In genomic region chr2:110770696-110771425, GRCh38 we compare ENCODE assay signal across 10 cellular contexts. TPM values are rescaled to one million over a fixed set of nuclear protein-coding genes. Genes with fewer than 3 reads are reported as not detected.
A peak's percentile ranks its signal among the peaks of the same experiment; 100 is the strongest.
DNase-seq lines count a peak whose midpoint lies in the region; ATAC-seq and TF ChIP-seq lines count a peak whose summit lies in the region.
"Had no signal": no experiment of that assay in that cellular context is flagged by ENCODE, and none has a peak within 500 bp of the region (broad histone marks: within the 10 kb centered on the region; RNA-seq: fewer than 3 reads in every experiment).

No MANE protein-coding gene starts in this region.

- no peaks in the 10 kb centered on the region for H3K4me1 Mint-ChIP-seq in stimulated activated effector memory CD8-positive, alpha-beta T cell treated with anti-CD3 and anti-CD28 coated beads, Interleukin-12 subunit alpha, Interleukin-12 subunit beta, amount 100 ng/mL, for 72 hours

- intact Hi-C loops in Right ventricle myocardium inferior (cut with DNase I): no loop called here
- intact Hi-C loops in cardiac septum (cut with DNase I): no loop called here
- intact Hi-C loops in left ventricle myocardium inferior (cut with micrococcal nuclease): no loop called here

- no peaks in the 10 kb centered on the region for H3K36me3 Mint-ChIP-seq in stimulated activated effector memory CD8-positive, alpha-beta T cell treated with anti-CD3 and anti-CD28 coated beads, Interleukin-12 subunit alpha, Interleukin-12 subunit beta, amount 100 ng/mL, for 72 hours

- no peaks in the 10 kb centered on the region for H3K9me3 Mint-ChIP-seq in stimulated activated effector memory CD8-positive, alpha-beta T cell treated with anti-CD3 and anti-CD28 coated beads, Interleukin-12 subunit alpha, Interleukin-12 subunit beta, amount 100 ng/mL, for 72 hours

- H3K4me3 ChIP-seq in RWPE2 (ENCODE audit: severe bottlenecking) (no peak overlapping the region), left ventricle myocardium inferior (peak overlapping the region; percentile 48)
- H3K4me3 ChIP-seq: BLaER1 treated with 17β-estradiol and CSF1 and Interleukin-3, amounts not matched to agents 10 nM and 100 nM had no signal

- peaks cover 31% of the 10 kb centered on the region for H3K27me3 ChIP-seq in RWPE2 (ENCODE audit: insufficient read depth, poor library complexity, severe bottlenecking)
- H3K27me3 ChIP-seq in left ventricle myocardium inferior (ENCODE audit: low read depth): no peaks in the 10 kb centered on the region
- H3K27me3 ChIP-seq: BLaER1 treated with 17β-estradiol and CSF1 and Interleukin-3, amounts not matched to agents 10 nM and 100 nM had no signal

- H3K4me3 Mint-ChIP-seq in stimulated activated effector memory CD8-positive, alpha-beta T cell treated with anti-CD3 and anti-CD28 coated beads, Interleukin-12 subunit alpha, Interleukin-12 subunit beta, amount 100 ng/mL, for 72 hours: no peak overlapping the region

- TF ChIP-seq CTCF in RWPE2 (IDR thresholded peaks at IDR 0.05; ENCODE audit: poor library complexity, severe bottlenecking) (no peak), left ventricle myocardium inferior (IDR thresholded peaks at IDR 0.05; ENCODE audit: borderline replicate concordance) (no peak)

- ATAC-seq in Right ventricle myocardium inferior: peak; percentile 38
- peak; percentile 90 for ATAC-seq in RWPE2 (ENCODE audit: low read depth)
- no peak for ATAC-seq in stimulated activated effector memory CD8-positive, alpha-beta T cell treated with anti-CD3 and anti-CD28 coated beads, Interleukin-12 subunit alpha, Interleukin-12 subunit beta, amount 100 ng/mL, for 72 hours
- ATAC-seq in GM21528 (IDR thresholded peaks at IDR 0.05; ENCODE audit: low FRiP score, unreplicated experiment): no peak

- H3K27ac ChIP-seq in RWPE2 (ENCODE audit: poor library complexity, severe bottlenecking) (no peak overlapping the region), left ventricle myocardium inferior (replicated peaks) (peak overlapping the region; percentile 66)
- H3K27ac ChIP-seq: BLaER1 treated with 17β-estradiol and CSF1 and Interleukin-3, amounts not matched to agents 10 nM and 100 nM; neutrophil had no signal

- H3K27ac Mint-ChIP-seq in stimulated activated effector memory CD8-positive, alpha-beta T cell treated with anti-CD3 and anti-CD28 coated beads, Interleukin-12 subunit alpha, Interleukin-12 subunit beta, amount 100 ng/mL, for 72 hours: no peak overlapping the region

- H3K36me3 ChIP-seq in RWPE2 (ENCODE audit: low read depth) (no peaks in the 10 kb centered on the region), left ventricle myocardium inferior (no peaks in the 10 kb centered on the region)
- H3K36me3 ChIP-seq: BLaER1 treated with 17β-estradiol and CSF1 and Interleukin-3, amounts not matched to agents 10 nM and 100 nM; neutrophil had no signal

- H3K4me1 ChIP-seq in RWPE2 (ENCODE audit: insufficient read depth, poor library complexity, severe bottlenecking) (no peaks in the 10 kb centered on the region), left ventricle myocardium inferior (peaks cover 45% of the 10 kb centered on the region)
- H3K4me1 ChIP-seq: BLaER1 treated with 17β-estradiol and CSF1 and Interleukin-3, amounts not matched to agents 10 nM and 100 nM had no signal

- H3K9me3 ChIP-seq in RWPE2 (ENCODE audit: severe bottlenecking) (no peaks in the 10 kb centered on the region), left ventricle myocardium inferior (replicated peaks) (peaks cover 5% of the 10 kb centered on the region)
- H3K9me3 ChIP-seq: neutrophil had no signal

- DNase-seq in Right ventricle myocardium inferior (ENCODE audit: missing footprints): no peak
- DNase-seq in cardiac septum (ENCODE audit: low spot score): no peak
- DNase-seq in RWPE2 (ENCODE audit: low spot score): no peak
- peak; percentile 35 for DNase-seq in left ventricle myocardium inferior
- no peak for DNase-seq in stimulated activated effector memory CD8-positive, alpha-beta T cell treated with anti-CD3 and anti-CD28 coated beads, Interleukin-12 subunit alpha, Interleukin-12 subunit beta, amount 100 ng/mL, for 72 hours (ENCODE audit: low spot score in 2 of 2)
- DNase-seq in stimulated activated CD4-positive, alpha-beta T cell treated with anti-CD3 and anti-CD28 coated beads, Interleukin-4, amount 100 ng/mL, for 24 hours: no peak
- DNase-seq in germinal center (ENCODE audit: low spot score): no peak

RNA-seq across cellular contexts. Expression of gene ACOXL, which starts 38.5 kb away (rescaled TPM):
- total RNA-seq in Right ventricle myocardium inferior (not detected), cardiac septum (not detected), left ventricle myocardium inferior (not detected)

Comparison
In these comparisons a context has a peak if more than half of its experiments do, and no peak if none do; other contexts are left out.
1. ATAC-seq: peak in Right ventricle myocardium inferior (single experiment) and RWPE2 (single experiment); none in stimulated activated effector memory CD8-positive, alpha-beta T cell treated with anti-CD3 and anti-CD28 coated beads, Interleukin-12 subunit alpha, Interleukin-12 subunit beta, amount 100 ng/mL, for 72 hours (single experiment) and GM21528 (single experiment).